ENCODE assay signal across 19 cellular contexts in genomic region chr6:113076116-113076515, GRCh38.
DNase-seq lines count a peak whose midpoint lies in the region; ATAC-seq and TF ChIP-seq lines count a peak whose summit lies in the region.
"Had no signal": no experiment of that assay in that cellular context is flagged by ENCODE, and none has a peak within 500 bp of the region (broad histone marks: within the 10 kb centered on the region; RNA-seq: fewer than 3 reads in every experiment).

No MANE protein-coding gene starts in this region.

- intact Hi-C loops in posterior vena cava (cut with DNase I) = no loop called here

- peak; percentile 57 for DNase-seq in AG10803 (ENCODE audit: low read depth)
- no peak for DNase-seq in GM23338 (ENCODE audit: low spot score)
- DNase-seq in fibroblast of the aortic adventitia (ENCODE audit: low read depth) = peak; percentile 84
- DNase-seq in osteocyte (ENCODE audit: extremely low spot score, unreplicated experiment) = no peak
- DNase-seq in endodermal cell = no peak
- DNase-seq in posterior vena cava (ENCODE audit: low spot score) = no peak
- DNase-seq: CD4-positive, CD25-positive, alpha-beta regulatory T cell; DMS79; H9; NCI-H1105; NCI-H146; NCI-H2029; NCI-H2171; NCI-H345; NCI-H524 treated with DMSO at 0.1 percent for 48 hours; Peyer's patch had no signal

- no peak overlapping the region for H3K4me2 ChIP-seq in GM23338
- H3K4me2 ChIP-seq: KMS-11 had no signal

- no peaks in the 10 kb centered on the region for H3K4me1 Mint-ChIP-seq in GM23338
- peaks cover 44% of the 10 kb centered on the region for H3K4me1 Mint-ChIP-seq in osteocyte (ENCODE audit: unreplicated experiment)
- peaks cover 3% of the 10 kb centered on the region for H3K4me1 Mint-ChIP-seq in endodermal cell
- H3K4me1 Mint-ChIP-seq: CD4-positive, CD25-positive, alpha-beta regulatory T cell; H9 had no signal

- no peaks in the 10 kb centered on the region for H3K27me3 Mint-ChIP-seq in GM23338 (ENCODE audit: insufficient read depth, low read depth, poor library complexity)
- H3K27me3 Mint-ChIP-seq in osteocyte (ENCODE audit: unreplicated experiment) = no peaks in the 10 kb centered on the region
- H3K27me3 Mint-ChIP-seq in endodermal cell (ENCODE audit: insufficient read depth) = no peaks in the 10 kb centered on the region
- H3K27me3 Mint-ChIP-seq: CD4-positive, CD25-positive, alpha-beta regulatory T cell had no signal

- H3K9me3 Mint-ChIP-seq in GM23338 = no peaks in the 10 kb centered on the region
- H3K9me3 Mint-ChIP-seq in osteocyte (ENCODE audit: unreplicated experiment) = peaks cover 23% of the 10 kb centered on the region
- no peaks in the 10 kb centered on the region for H3K9me3 Mint-ChIP-seq in endodermal cell
- H3K9me3 Mint-ChIP-seq: H9 had no signal

- H3K9ac ChIP-seq in endodermal cell (ENCODE audit: extremely low read depth, low read length, poor library complexity, severe bottlenecking) = no peak overlapping the region
- H3K9ac ChIP-seq: KMS-11 had no signal

- H3K4me3 ChIP-seq in AG10803 (ENCODE audit: low read length) = no peak overlapping the region
- no peak overlapping the region for H3K4me3 ChIP-seq in GM23338
- no peak overlapping the region for H3K4me3 ChIP-seq in fibroblast of the aortic adventitia (ENCODE audit: low read depth, low read length)
- H3K4me3 ChIP-seq in endodermal cell (ENCODE audit: low read length) = no peak overlapping the region
- H3K4me3 ChIP-seq: Peyer's patch had no signal

- no peaks in the 10 kb centered on the region for H3F3A ChIP-seq in GM23338 (replicated peaks; ENCODE audit: low read depth)

- no peaks in the 10 kb centered on the region for H4K20me1 ChIP-seq in GM23338 (replicated peaks; ENCODE audit: insufficient read depth)

- H3K27me3 ChIP-seq in GM23338 (ENCODE audit: insufficient read depth) = no peaks in the 10 kb centered on the region
- no peaks in the 10 kb centered on the region for H3K27me3 ChIP-seq in endodermal cell (ENCODE audit: control insufficient read depth, insufficient read depth, low read length, poor library complexity, severe bottlenecking)
- H3K27me3 ChIP-seq: Peyer's patch had no signal

- H3K9me2 ChIP-seq in GM23338 (ENCODE audit: insufficient read depth) = no peaks in the 10 kb centered on the region

- peak overlapping the region; percentile 58; the same call in 1 of the 2 replicates for H2AFZ ChIP-seq in GM23338

- ATAC-seq in GM23338 (no peak), HG02870 (IDR thresholded peaks at IDR 0.05; ENCODE audit: unreplicated experiment) (no peak)
- ATAC-seq: SK-N-SH treated with all-trans-retinoic acid at 6 μM for 48 hours had no signal

- no peaks in the 10 kb centered on the region for H3K36me3 ChIP-seq in GM23338 (ENCODE audit: insufficient read depth)
- H3K36me3 ChIP-seq in endodermal cell (ENCODE audit: control insufficient read depth, insufficient read depth, low read length) = no peaks in the 10 kb centered on the region
- H3K36me3 ChIP-seq: Peyer's patch had no signal

- no peaks in the 10 kb centered on the region for H3K4me1 ChIP-seq in GM23338 (ENCODE audit: insufficient read depth)
- no peaks in the 10 kb centered on the region for H3K4me1 ChIP-seq in endodermal cell (ENCODE audit: control insufficient read depth, insufficient read depth, low read length)
- H3K4me1 ChIP-seq: Peyer's patch had no signal

- H3K79me2 ChIP-seq in GM23338 (replicated peaks; ENCODE audit: insufficient read depth) = no peaks in the 10 kb centered on the region

- no peak overlapping the region for H3K27ac ChIP-seq in GM23338 (ENCODE audit: low read depth)
- H3K27ac ChIP-seq in endodermal cell (ENCODE audit: low read depth, low read length) = no peak overlapping the region
- H3K27ac ChIP-seq: KMS-11, Peyer's patch had no signal

- H3K4me3 Mint-ChIP-seq in GM23338 = no peak overlapping the region
- no peak overlapping the region for H3K4me3 Mint-ChIP-seq in osteocyte (ENCODE audit: unreplicated experiment)
- H3K4me3 Mint-ChIP-seq in endodermal cell = no peak overlapping the region
- H3K4me3 Mint-ChIP-seq: CD4-positive, CD25-positive, alpha-beta regulatory T cell; H9 had no signal

- H3K9me3 ChIP-seq in endodermal cell (ENCODE audit: control insufficient read depth, low read length) = no peaks in the 10 kb centered on the region
- H3K9me3 ChIP-seq: Peyer's patch had no signal

- no peak overlapping the region for H3K27ac Mint-ChIP-seq in GM23338
- H3K27ac Mint-ChIP-seq in osteocyte (ENCODE audit: unreplicated experiment) = peak overlapping the region; percentile 75
- no peak overlapping the region for H3K27ac Mint-ChIP-seq in endodermal cell
- H3K27ac Mint-ChIP-seq: CD4-positive, CD25-positive, alpha-beta regulatory T cell; H9 had no signal

- WGBS in endodermal cell (ENCODE audit: insufficient coverage in 1 of 2, insufficient read length in 1 of 2), 2 experiments = 87 to 93% methylated on average over 3 of the region's 3 CpGs

- TF ChIP-seq CTCF in AG10803 (conservative IDR thresholded peaks at IDR 0.05; ENCODE audit: low read length) = no peak
- TF ChIP-seq CTCF in GM23338 (conservative IDR thresholded peaks at IDR 0.05; ENCODE audit: low read depth in 2 of 2) = no peak
- no peak for TF ChIP-seq CTCF in fibroblast of the aortic adventitia (IDR thresholded peaks at IDR 0.05; ENCODE audit: insufficient read depth, low read length)
- TF ChIP-seq CTCF in osteocyte (IDR thresholded peaks at IDR 0.05) = no peak
- TF ChIP-seq CTCF in endodermal cell (conservative IDR thresholded peaks at IDR 0.05) = no peak

- H3K36me3 Mint-ChIP-seq in GM23338 (ENCODE audit: low read depth) = no peaks in the 10 kb centered on the region
- peaks cover 22% of the 10 kb centered on the region for H3K36me3 Mint-ChIP-seq in osteocyte (ENCODE audit: unreplicated experiment)
- H3K36me3 Mint-ChIP-seq in endodermal cell (ENCODE audit: low read depth) = no peaks in the 10 kb centered on the region
- H3K36me3 Mint-ChIP-seq: CD4-positive, CD25-positive, alpha-beta regulatory T cell had no signal

TF ChIP-seq in GM23338, 12 proteins besides CTCF, POLR2A, EP300 and RAD21 (continues in another document):
- TF ChIP-seq STAT1 (IDR thresholded peaks at IDR 0.05; ENCODE audit: unreplicated experiment) (no peak), POLR2AphosphoS5 (IDR thresholded peaks at IDR 0.05; ENCODE audit: low read depth) (no peak), CREB1 (CRISPR knock-in tag; IDR thresholded peaks at IDR 0.05; ENCODE audit: low read depth) (no peak), JUNB (IDR thresholded peaks at IDR 0.05; ENCODE audit: unreplicated experiment) (no peak), ZNF114 (CRISPR knock-in tag; IDR thresholded peaks at IDR 0.05) (no peak), EZH2phosphoT487 (IDR thresholded peaks at IDR 0.05; ENCODE audit: unreplicated experiment) (no peak)
- TF ChIP-seq, protein P1, sequence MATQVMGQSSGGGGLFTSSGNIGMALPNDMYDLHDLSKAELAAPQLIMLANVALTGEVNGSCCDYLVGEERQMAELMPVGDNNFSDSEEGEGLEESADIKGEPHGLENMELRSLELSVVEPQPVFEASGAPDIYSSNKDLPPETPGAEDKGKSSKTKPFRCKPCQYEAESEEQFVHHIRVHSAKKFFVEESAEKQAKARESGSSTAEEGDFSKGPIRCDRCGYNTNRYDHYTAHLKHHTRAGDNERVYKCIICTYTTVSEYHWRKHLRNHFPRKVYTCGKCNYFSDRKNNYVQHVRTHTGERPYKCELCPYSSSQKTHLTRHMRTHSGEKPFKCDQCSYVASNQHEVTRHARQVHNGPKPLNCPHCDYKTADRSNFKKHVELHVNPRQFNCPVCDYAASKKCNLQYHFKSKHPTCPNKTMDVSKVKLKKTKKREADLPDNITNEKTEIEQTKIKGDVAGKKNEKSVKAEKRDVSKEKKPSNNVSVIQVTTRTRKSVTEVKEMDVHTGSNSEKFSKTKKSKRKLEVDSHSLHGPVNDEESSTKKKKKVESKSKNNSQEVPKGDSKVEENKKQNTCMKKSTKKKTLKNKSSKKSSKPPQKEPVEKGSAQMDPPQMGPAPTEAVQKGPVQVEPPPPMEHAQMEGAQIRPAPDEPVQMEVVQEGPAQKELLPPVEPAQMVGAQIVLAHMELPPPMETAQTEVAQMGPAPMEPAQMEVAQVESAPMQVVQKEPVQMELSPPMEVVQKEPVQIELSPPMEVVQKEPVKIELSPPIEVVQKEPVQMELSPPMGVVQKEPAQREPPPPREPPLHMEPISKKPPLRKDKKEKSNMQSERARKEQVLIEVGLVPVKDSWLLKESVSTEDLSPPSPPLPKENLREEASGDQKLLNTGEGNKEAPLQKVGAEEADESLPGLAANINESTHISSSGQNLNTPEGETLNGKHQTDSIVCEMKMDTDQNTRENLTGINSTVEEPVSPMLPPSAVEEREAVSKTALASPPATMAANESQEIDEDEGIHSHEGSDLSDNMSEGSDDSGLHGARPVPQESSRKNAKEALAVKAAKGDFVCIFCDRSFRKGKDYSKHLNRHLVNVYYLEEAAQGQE (IDR thresholded peaks at IDR 0.05; ENCODE audit: unreplicated experiment) = no peak
- TF ChIP-seq, protein P2, sequence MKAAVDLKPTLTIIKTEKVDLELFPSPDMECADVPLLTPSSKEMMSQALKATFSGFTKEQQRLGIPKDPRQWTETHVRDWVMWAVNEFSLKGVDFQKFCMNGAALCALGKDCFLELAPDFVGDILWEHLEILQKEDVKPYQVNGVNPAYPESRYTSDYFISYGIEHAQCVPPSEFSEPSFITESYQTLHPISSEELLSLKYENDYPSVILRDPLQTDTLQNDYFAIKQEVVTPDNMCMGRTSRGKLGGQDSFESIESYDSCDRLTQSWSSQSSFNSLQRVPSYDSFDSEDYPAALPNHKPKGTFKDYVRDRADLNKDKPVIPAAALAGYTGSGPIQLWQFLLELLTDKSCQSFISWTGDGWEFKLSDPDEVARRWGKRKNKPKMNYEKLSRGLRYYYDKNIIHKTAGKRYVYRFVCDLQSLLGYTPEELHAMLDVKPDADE (IDR thresholded peaks at IDR 0.05) = no peak

Comparison
In these comparisons a context has a peak if more than half of its experiments do, and no peak if none do; other contexts are left out.
1. DNase-seq: peak in AG10803 (single experiment) and fibroblast of the aortic adventitia (single experiment); none in GM23338 (single experiment), osteocyte (single experiment), endodermal cell (single experiment) and posterior vena cava (single experiment).